8 cellular contexts compared by ENCODE assay signal in the genomic region with DNA sequence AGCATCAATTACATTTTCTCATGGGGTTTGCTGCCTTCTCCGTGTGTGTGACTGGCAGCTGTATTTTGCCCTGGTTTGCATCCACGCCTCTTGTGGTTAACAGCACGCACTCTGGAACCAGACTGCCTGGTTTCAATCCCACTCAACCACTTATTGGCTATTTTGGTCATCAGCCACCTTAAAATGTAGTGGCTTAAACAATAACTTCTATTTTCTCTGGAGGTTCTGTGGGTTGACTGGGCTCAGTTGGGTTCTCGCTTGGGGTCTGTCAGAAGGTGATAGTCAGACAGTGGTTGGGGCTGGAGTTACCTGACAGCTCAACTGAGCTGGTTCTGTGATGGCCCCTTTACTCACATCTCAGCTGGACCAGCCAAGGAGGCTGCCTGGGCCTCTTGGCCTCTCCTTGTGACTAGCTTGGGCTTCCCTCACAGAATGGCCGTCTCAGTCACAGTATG. TPM values are rescaled to one million over a fixed set of nuclear protein-coding genes. Genes with fewer than 3 reads are reported as not detected.
DNase-seq lines count a peak whose midpoint lies in the region; ATAC-seq and TF ChIP-seq lines count a peak whose summit lies in the region.

No MANE protein-coding gene starts in this region.

- no peaks in the 10 kb centered on the region for H3K27me3 ChIP-seq in endodermal cell (ENCODE audit: control insufficient read depth, insufficient read depth, low read length, poor library complexity, severe bottlenecking)

- H3K79me2 ChIP-seq in OCI-LY7 (ENCODE audit: insufficient read depth, low read depth, low read length), result no peaks in the 10 kb centered on the region

- H3K9ac ChIP-seq in endodermal cell (ENCODE audit: extremely low read depth, low read length, poor library complexity, severe bottlenecking), result no peak overlapping the region

- no TSS peak for BruUV-seq in OCI-LY7 (replicated peaks; lab: Mats Ljungman, UMichigan)

- H3K36me3 ChIP-seq in OCI-LY7 (ENCODE audit: insufficient read depth, low read length) (peaks cover 7% of the 10 kb centered on the region; the same call in 1 of the 2 replicates), endodermal cell (ENCODE audit: control insufficient read depth, insufficient read depth, low read length) (peaks cover 33% of the 10 kb centered on the region)

- peak overlapping the region; percentile 75 for H3K4me3 Mint-ChIP-seq in activated CD4-positive, alpha-beta T cell treated with anti-CD3 and anti-CD28 coated beads, Interleukin-2, amount 10 ng/mL, durations not matched to agents 24 days and 14 days
- no peak overlapping the region for H3K4me3 Mint-ChIP-seq in endodermal cell
- peak overlapping the region; percentile 63 to 72 for H3K4me3 Mint-ChIP-seq in stimulated activated naive CD8-positive, alpha-beta T cell treated with anti-CD3 and anti-CD28 coated beads, Interleukin-15, amount 100 ng/mL, for 72 hours

- H3K9me3 ChIP-seq in OCI-LY7 (ENCODE audit: low read length) (no peaks in the 10 kb centered on the region), endodermal cell (ENCODE audit: control insufficient read depth, low read length) (no peaks in the 10 kb centered on the region)

- peak overlapping the region; percentile 41; the same call in 1 of the 2 replicates for H3K4me2 ChIP-seq in OCI-LY7 (ENCODE audit: low read length)

- intact Hi-C loops in activated CD4-positive, alpha-beta T cell treated with anti-CD3 and anti-CD28 coated beads, Interleukin-2, amount 10 ng/mL, durations not matched to agents 24 days and 14 days (cut with micrococcal nuclease), result loop anchor here (1.0 to 5.0 kb wide), 4 partner anchors 36 to 1812 kb away; partner anchors contain the start of genes GANC, ITPKA, PDIA3 and TMEM87A
- intact Hi-C loops in OCI-LY7 (cut with micrococcal nuclease; ENCODE audit: unreplicated experiment), result no loop called here

- H3K36me3 Mint-ChIP-seq in activated CD4-positive, alpha-beta T cell treated with anti-CD3 and anti-CD28 coated beads, Interleukin-2, amount 10 ng/mL, durations not matched to agents 24 days and 14 days (ENCODE audit: low read depth), result peaks cover 21% of the 10 kb centered on the region
- peaks cover 19% of the 10 kb centered on the region for H3K36me3 Mint-ChIP-seq in endodermal cell (ENCODE audit: low read depth)

- H4K20me1 ChIP-seq in OCI-LY7 (ENCODE audit: insufficient read depth, low read length), result no peaks in the 10 kb centered on the region

- no peaks in the 10 kb centered on the region for H3K9me2 ChIP-seq in OCI-LY7 (ENCODE audit: insufficient read depth, low read length)

- 83 to 87% methylated on average over 5 of the region's 5 CpGs for WGBS in endodermal cell (ENCODE audit: insufficient coverage in 1 of 2, insufficient read length in 1 of 2), 2 experiments

- ATAC-seq in stimulated activated naive CD8-positive, alpha-beta T cell treated with anti-CD3 and anti-CD28 coated beads, Interleukin-15, amount 100 ng/mL, for 72 hours, result peak; percentile 39
- ATAC-seq in GM18858 (IDR thresholded peaks at IDR 0.05; ENCODE audit: unreplicated experiment), result no peak

- CTCF ChIA-PET in OCI-LY7 (lab: Charles Lee; ENCODE audit: unreplicated experiment), result interaction anchor here (0.5 to 0.6 kb wide), 2 partner anchors 33 to 119 kb away, joined by 3 read pairs; no protein-coding TSS in a partner anchor

- no peaks in the 10 kb centered on the region for H3K27me3 Mint-ChIP-seq in activated CD4-positive, alpha-beta T cell treated with anti-CD3 and anti-CD28 coated beads, Interleukin-2, amount 10 ng/mL, durations not matched to agents 24 days and 14 days
- no peaks in the 10 kb centered on the region for H3K27me3 Mint-ChIP-seq in endodermal cell (ENCODE audit: insufficient read depth)
- H3K27me3 Mint-ChIP-seq in stimulated activated naive CD8-positive, alpha-beta T cell treated with anti-CD3 and anti-CD28 coated beads, Interleukin-15, amount 100 ng/mL, for 72 hours, result no peaks in the 10 kb centered on the region

- peaks cover 4% of the 10 kb centered on the region for H3K9me3 Mint-ChIP-seq in activated CD4-positive, alpha-beta T cell treated with anti-CD3 and anti-CD28 coated beads, Interleukin-2, amount 10 ng/mL, durations not matched to agents 24 days and 14 days
- no peaks in the 10 kb centered on the region for H3K9me3 Mint-ChIP-seq in endodermal cell
- H3K9me3 Mint-ChIP-seq in stimulated activated naive CD8-positive, alpha-beta T cell treated with anti-CD3 and anti-CD28 coated beads, Interleukin-15, amount 100 ng/mL, for 72 hours, result no peaks in the 10 kb centered on the region

- no peak overlapping the region for H3K27ac ChIP-seq in OCI-LY7 (ENCODE audit: low read depth, low read length, poor library complexity, severe bottlenecking)
- no peak overlapping the region for H3K27ac ChIP-seq in endodermal cell (ENCODE audit: low read depth, low read length)

- no peak overlapping the region for H2AFZ ChIP-seq in OCI-LY7 (ENCODE audit: low read length)

- POLR2A ChIA-PET in OCI-LY7 (lab: Charles Lee), result no interaction called here

- H3K4me1 Mint-ChIP-seq in activated CD4-positive, alpha-beta T cell treated with anti-CD3 and anti-CD28 coated beads, Interleukin-2, amount 10 ng/mL, durations not matched to agents 24 days and 14 days, result peaks cover 64% of the 10 kb centered on the region
- H3K4me1 Mint-ChIP-seq in endodermal cell, result peaks cover 27% of the 10 kb centered on the region
- H3K4me1 Mint-ChIP-seq in stimulated activated naive CD8-positive, alpha-beta T cell treated with anti-CD3 and anti-CD28 coated beads, Interleukin-15, amount 100 ng/mL, for 72 hours, result peaks cover 69% of the 10 kb centered on the region

- TF ChIP-seq CTCF in OCI-LY7 (conservative IDR thresholded peaks at IDR 0.05; ENCODE audit: low read length) (no peak), endodermal cell (conservative IDR thresholded peaks at IDR 0.05) (no peak)

- H3K4me3 ChIP-seq in OCI-LY7 (ENCODE audit: low read depth, low read length, poor library complexity, severe bottlenecking), result no peak overlapping the region
- no peak overlapping the region for H3K4me3 ChIP-seq in endodermal cell (ENCODE audit: low read length)

- peak; percentile 72 for DNase-seq in activated CD4-positive, alpha-beta T cell treated with anti-CD3 and anti-CD28 coated beads, Interleukin-2, amount 10 ng/mL, durations not matched to agents 24 days and 14 days
- no peak for DNase-seq in activated CD4-positive, alpha-beta T cell treated with anti-CD3 and anti-CD28 coated beads, Interleukin-2, amount 50 U/mL, for 4 hours
- no peak for DNase-seq in OCI-LY7 (ENCODE audit: low spot score)
- DNase-seq in endodermal cell, result no peak
- peak; percentile 7 to 45 for DNase-seq in stimulated activated naive CD8-positive, alpha-beta T cell treated with anti-CD3 and anti-CD28 coated beads, Interleukin-15, amount 100 ng/mL, for 72 hours
- no peak for DNase-seq in pons (ENCODE audit: low spot score)
- no peak for DNase-seq in NCI-H187 treated with DMSO at 0.1 percent for 48 hours (lab: John Stamatoyannopoulos, UW)

- H3K27ac Mint-ChIP-seq in activated CD4-positive, alpha-beta T cell treated with anti-CD3 and anti-CD28 coated beads, Interleukin-2, amount 10 ng/mL, durations not matched to agents 24 days and 14 days, result peak overlapping the region; percentile 100
- H3K27ac Mint-ChIP-seq in endodermal cell, result peak overlapping the region; percentile 40
- peak overlapping the region; percentile 97 for H3K27ac Mint-ChIP-seq in stimulated activated naive CD8-positive, alpha-beta T cell treated with anti-CD3 and anti-CD28 coated beads, Interleukin-15, amount 100 ng/mL, for 72 hours

- H3K4me1 ChIP-seq in OCI-LY7 (ENCODE audit: insufficient read depth, low read length, poor library complexity, severe bottlenecking) (peaks cover 19% of the 10 kb centered on the region), endodermal cell (ENCODE audit: control insufficient read depth, insufficient read depth, low read length) (peaks cover 4% of the 10 kb centered on the region)

RNA-seq across cellular contexts. Expression of gene EHD4, which starts 36.8 kb away (rescaled TPM):
- 28.4 and 28.9 TPM in 2 replicates for total RNA-seq in activated CD4-positive, alpha-beta T cell treated with anti-CD3 and anti-CD28 coated beads, Interleukin-2, amount 10 ng/mL, durations not matched to agents 24 days and 14 days
- 13.5 and 14.2 TPM in 2 replicates for total RNA-seq in OCI-LY7 (2014; rRNA removed; shearing (Covaris generic))
- total RNA-seq in OCI-LY7 (2022) (19.4 and 20.7 TPM in 2 replicates), endodermal cell (10 to 100 TPM; 16.9 to 17.3 TPM)
- polyA plus RNA-seq in endodermal cell (2013, experiment 1 of 2), result 6.8 TPM
- 7.0 TPM for polyA plus RNA-seq in endodermal cell (2013, experiment 2 of 2)

RNA-seq across cellular contexts. Expression of gene SPTBN5, which starts 41.7 kb away (rescaled TPM):
- 0.64 and 0.65 TPM in 2 replicates for total RNA-seq in activated CD4-positive, alpha-beta T cell treated with anti-CD3 and anti-CD28 coated beads, Interleukin-2, amount 10 ng/mL, durations not matched to agents 24 days and 14 days
- total RNA-seq in OCI-LY7 (2014; rRNA removed; shearing (Covaris generic)), result 0.03 TPM in 2 replicates
- total RNA-seq in OCI-LY7 (2022) (0.04 and 0.17 TPM in 2 replicates), endodermal cell (1 to 10 TPM; 2.0 to 2.8 TPM)
- polyA plus RNA-seq in endodermal cell (2013, experiment 1 of 2), result 0.25 TPM
- 0.29 TPM for polyA plus RNA-seq in endodermal cell (2013, experiment 2 of 2)

Comparison
In these comparisons a context has a peak if more than half of its experiments do, and no peak if none do; other contexts are left out.
1. DNase-seq: peak in activated CD4-positive, alpha-beta T cell treated with anti-CD3 and anti-CD28 coated beads, Interleukin-2, amount 10 ng/mL, durations not matched to agents 24 days and 14 days (single experiment) and stimulated activated naive CD8-positive, alpha-beta T cell treated with anti-CD3 and anti-CD28 coated beads, Interleukin-15, amount 100 ng/mL, for 72 hours (2 of 2); none in activated CD4-positive, alpha-beta T cell treated with anti-CD3 and anti-CD28 coated beads, Interleukin-2, amount 50 U/mL, for 4 hours (0 of 2), OCI-LY7 (single experiment), endodermal cell (single experiment), pons (single experiment) and NCI-H187 treated with DMSO at 0.1 percent for 48 hours (single experiment).
2. H3K27ac Mint-ChIP-seq: peak in every context shown above with its lines; median percentile 100 in activated CD4-positive, alpha-beta T cell treated with anti-CD3 and anti-CD28 coated beads, Interleukin-2, amount 10 ng/mL, durations not matched to agents 24 days and 14 days; 97 in stimulated activated naive CD8-positive, alpha-beta T cell treated with anti-CD3 and anti-CD28 coated beads, Interleukin-15, amount 100 ng/mL, for 72 hours; 40 in endodermal cell.